25 cellular contexts compared by ENCODE assay signal in genomic region chr1:45032833-45033232, GRCh38.
"Had no signal": no experiment of that assay in that cellular context is flagged by ENCODE, and none has a peak within 500 bp of the region (broad histone marks: within the 10 kb centered on the region; RNA-seq: fewer than 3 reads in every experiment).

No MANE protein-coding gene starts in this region.

- H3K27ac Mint-ChIP-seq: activated naive CD8-positive, alpha-beta T cell; activated T-helper 17 cell treated with anti-CD3 and anti-CD28 coated beads, Interleukin-2, amount 50 U/mL, for 72 hours; effector memory CD8-positive, alpha-beta T cell; neural progenitor cell; progenitor cell of endocrine pancreas; stimulated activated naive B cell treated with anti-CD40 and anti-IgM and Interleukin-4, amounts not matched to agents 10 μg/mL and 1 μg/mL and 100 μg/mL, for 72 hours had no signal

- H3K4me3 Mint-ChIP-seq: activated naive CD8-positive, alpha-beta T cell; activated T-helper 17 cell treated with anti-CD3 and anti-CD28 coated beads, Interleukin-2, amount 50 U/mL, for 72 hours; effector memory CD8-positive, alpha-beta T cell; immature natural killer cell; naive thymus-derived CD4-positive, alpha-beta T cell; neural progenitor cell; stimulated activated naive B cell treated with anti-CD40 and anti-IgM and Interleukin-4, amounts not matched to agents 10 μg/mL and 1 μg/mL and 100 μg/mL, for 72 hours had no signal

- H3K36me3 Mint-ChIP-seq: stimulated activated naive B cell treated with anti-CD40 and anti-IgM and Interleukin-4, amounts not matched to agents 10 μg/mL and 1 μg/mL and 100 μg/mL, for 72 hours had no signal

- H3K4me1 Mint-ChIP-seq: activated T-helper 17 cell treated with anti-CD3 and anti-CD28 coated beads, Interleukin-2, amount 50 U/mL, for 72 hours; neural progenitor cell had no signal

- ATAC-seq: activated T-helper 17 cell treated with anti-CD3 and anti-CD28 coated beads, Interleukin-2, amount 50 U/mL, for 72 hours; esophagus mucosa; left lung; naive thymus-derived CD4-positive, alpha-beta T cell had no signal

- H2AFZ ChIP-seq: hepatocyte, neural progenitor cell had no signal

- H3K4me3 ChIP-seq: colonic mucosa, dorsolateral prefrontal cortex, hepatocyte, left lung, lung, neural progenitor cell, transverse colon had no signal

- H3K27me3 Mint-ChIP-seq: activated naive CD8-positive, alpha-beta T cell; activated T-helper 17 cell treated with anti-CD3 and anti-CD28 coated beads, Interleukin-2, amount 50 U/mL, for 72 hours; effector memory CD8-positive, alpha-beta T cell; naive thymus-derived CD4-positive, alpha-beta T cell; progenitor cell of endocrine pancreas; stimulated activated naive B cell treated with anti-CD40 and anti-IgM and Interleukin-4, amounts not matched to agents 10 μg/mL and 1 μg/mL and 100 μg/mL, for 72 hours had no signal

- H3K9me3 ChIP-seq: colonic mucosa, left lung, transverse colon had no signal

- H3K27me3 ChIP-seq: colonic mucosa, dorsolateral prefrontal cortex, hepatocyte, left lung, neural progenitor cell, transverse colon had no signal

- H3K4me2 ChIP-seq: hepatocyte, neural progenitor cell had no signal

- DNase-seq: activated CD4-positive, alpha-beta T cell treated with anti-CD3 and anti-CD28 coated beads for 48 hours; activated CD4-positive, CD25-positive, alpha-beta regulatory T cell; activated naive CD4-positive, alpha-beta T cell; activated T-cell treated with anti-CD3 and anti-CD28 coated beads, Interleukin-2, amount 50 U/mL, for 1 hour; amniotic stem cell; colonic mucosa; dorsolateral prefrontal cortex; effector memory CD8-positive, alpha-beta T cell; glutamatergic neuron; immature natural killer cell; left lung; naive thymus-derived CD4-positive, alpha-beta T cell; retina; stimulated activated CD4-positive, alpha-beta T cell treated with anti-CD3 and anti-CD28 coated beads, Interleukin-2, amount 100 ng/mL, for 48 hours; stimulated activated CD8-positive, alpha-beta memory T cell treated with anti-CD3 and anti-CD28 coated beads, Interleukin-4, amount 100 ng/mL, for 48 hours; stimulated activated naive B cell treated with anti-CD40 and anti-IgM and Interleukin-4, amounts not matched to agents 10 μg/mL and 1 μg/mL and 100 μg/mL, for 72 hours; T1000; transverse colon had no signal

- H3K36me3 ChIP-seq: colonic mucosa, left lung, neural progenitor cell, transverse colon had no signal

- H3K79me2 ChIP-seq: hepatocyte had no signal

- H3K9ac ChIP-seq: neural progenitor cell had no signal

- H3K4me1 ChIP-seq: left lung, neural progenitor cell had no signal

- H3K9me3 Mint-ChIP-seq: activated T-helper 17 cell treated with anti-CD3 and anti-CD28 coated beads, Interleukin-2, amount 50 U/mL, for 72 hours; effector memory CD8-positive, alpha-beta T cell; immature natural killer cell; naive thymus-derived CD4-positive, alpha-beta T cell; neural progenitor cell; stimulated activated naive B cell treated with anti-CD40 and anti-IgM and Interleukin-4, amounts not matched to agents 10 μg/mL and 1 μg/mL and 100 μg/mL, for 72 hours had no signal
